Comparison of ENCODE assay signal across 18 cellular contexts in genomic region chr4:123315617-123316016, GRCh38.
"Had no signal": no experiment of that assay in that cellular context is flagged by ENCODE, and none has a peak within 500 bp of the region (broad histone marks: within the 10 kb centered on the region; RNA-seq: fewer than 3 reads in every experiment).

No MANE protein-coding gene starts in this region.

- H3K27me3 ChIP-seq: heart left ventricle, left lung, right atrium auricular region had no signal

- H3K9me3 Mint-ChIP-seq: dendritic cell treated with granulocyte-macrophage colony-stimulating factor and Interleukin-4, amounts not matched to agents 40 ng/mL and 50 ng/mL, for 4 days; type B pancreatic cell had no signal

- H3K27ac ChIP-seq: heart left ventricle, left lung, lower lobe of right lung, right atrium auricular region had no signal

- H3K4me3 ChIP-seq: heart left ventricle, left lung, lower lobe of right lung, right atrium auricular region had no signal

- H3K36me3 ChIP-seq: left lung, lower lobe of right lung, right atrium auricular region had no signal

- H3K27ac Mint-ChIP-seq: dendritic cell treated with granulocyte-macrophage colony-stimulating factor and Interleukin-4, amounts not matched to agents 40 ng/mL and 50 ng/mL, for 4 days; effector memory CD8-positive, alpha-beta T cell; memory B cell; mesothelial cell of epicardium; natural killer cell; type B pancreatic cell had no signal

- ATAC-seq: effector memory CD8-positive, alpha-beta T cell; heart left ventricle; left lung; lower lobe of right lung; natural killer cell had no signal

- H3K27me3 Mint-ChIP-seq: dendritic cell treated with granulocyte-macrophage colony-stimulating factor and Interleukin-4, amounts not matched to agents 40 ng/mL and 50 ng/mL, for 4 days; effector memory CD8-positive, alpha-beta T cell; memory B cell; type B pancreatic cell had no signal

- DNase-seq: effector memory CD8-positive, alpha-beta T cell; heart left ventricle; hippocampal formation; left lung; lower lobe of right lung; natural killer cell; posterior cingulate gyrus; small intestine; stimulated activated CD4-positive, alpha-beta T cell treated with anti-CD3 and anti-CD28 coated beads, Interleukin-12 subunit alpha, Interleukin-12 subunit beta, amount 100 ng/mL, for 4 hours; stimulated activated naive CD4-positive, alpha-beta T cell had no signal

- H3K4me1 Mint-ChIP-seq: memory B cell had no signal

- FAIRE-seq: frontal cortex, small intestine, urothelium cell line had no signal

- H3K4me1 ChIP-seq: heart left ventricle, left lung, lower lobe of right lung, right atrium auricular region had no signal

- H3K9me3 ChIP-seq: lower lobe of right lung, right atrium auricular region had no signal

- H3K4me3 Mint-ChIP-seq: dendritic cell treated with granulocyte-macrophage colony-stimulating factor and Interleukin-4, amounts not matched to agents 40 ng/mL and 50 ng/mL, for 4 days; effector memory CD8-positive, alpha-beta T cell; memory B cell; mesothelial cell of epicardium; natural killer cell; neural crest cell; type B pancreatic cell had no signal
